Comparison of ENCODE assay signal across 8 cellular contexts in genomic region chr12:57765003-57765697, GRCh38. TPM values are rescaled to one million over a fixed set of nuclear protein-coding genes. Genes with fewer than 3 reads are reported as not detected.
DNase-seq lines count a peak whose midpoint lies in the region; ATAC-seq, FAIRE-seq and TF ChIP-seq lines count a peak whose summit lies in the region.

No MANE protein-coding gene starts in this region.

- ATAC-seq in GM18858 (IDR thresholded peaks at IDR 0.05; ENCODE audit: unreplicated experiment) (peak; percentile 42), HG03432 (IDR thresholded peaks at IDR 0.05; ENCODE audit: unreplicated experiment) (peak; percentile 72)

- H3K4me3 ChIP-seq in WI38 (ENCODE audit: low read depth, low read length) = peak overlapping the region; percentile 44
- peak overlapping the region; percentile 9 for H3K4me3 ChIP-seq in mesodermal cell (ENCODE audit: extremely low read depth, insufficient read depth, low read length, poor library complexity, severe bottlenecking)
- H3K4me3 ChIP-seq in tibial artery = peak overlapping the region; percentile 30 to 50

- FAIRE-seq in urothelium cell line (lab: Jason Lieb, UNC) = no peak

- H3K27me3 ChIP-seq in tibial artery = peaks cover 0 to 52% of the 10 kb centered on the region in 2 donors

- intact Hi-C loops in tibial artery (cut with DNase I; ENCODE audit: low total_unique reads) = no loop called here

- in situ Hi-C loops in ACHN (cut with HindIII; ENCODE audit: low pct_ligation_motif_present, low pct_unique_long_range_greater_than_20kb, low sequenced_read_pairs) = no loop called here

- DNase-seq in ACHN (peak; percentile 65), dermis blood vessel endothelial cell (peak; percentile 55), tibial artery (peak in 1 of 2 donors; percentile 67), urothelium cell line (ENCODE audit: low spot score) (no peak)

- TF ChIP-seq CTCF in WI38 (IDR thresholded peaks at IDR 0.05; ENCODE audit: low read depth, low read length) (peak; percentile 12; the same call in 1 of the 2 replicates), tibial artery (IDR thresholded peaks at IDR 0.05) (no peak)

- 1 to 3% methylated on average over 52 to 60 of the region's 60 CpGs for WGBS in mesodermal cell (ENCODE audit: insufficient coverage in 2 of 2), 2 experiments

- H3K4me1 ChIP-seq in mesodermal cell (ENCODE audit: control insufficient read depth, insufficient read depth, low read length, poor library complexity, severe bottlenecking) = peaks cover 10% of the 10 kb centered on the region
- H3K4me1 ChIP-seq in tibial artery = peaks cover 0 to 31% (median 29%) of the 10 kb centered on the region in 4 donors

- no peaks in the 10 kb centered on the region for H3K9me3 ChIP-seq in mesodermal cell (ENCODE audit: control insufficient read depth, low read length)
- H3K9me3 ChIP-seq in tibial artery = no peaks in the 10 kb centered on the region

- H3K36me3 ChIP-seq in mesodermal cell (ENCODE audit: control insufficient read depth, insufficient read depth, low read length) (peaks cover 18% of the 10 kb centered on the region), tibial artery (peaks cover 0 to 17% (median 12%) of the 10 kb centered on the region in 3 donors)

- H3K27ac ChIP-seq in mesodermal cell (ENCODE audit: low read depth, low read length, severe bottlenecking) = no peak overlapping the region
- no peak overlapping the region for H3K27ac ChIP-seq in tibial artery

RNA-seq across cellular contexts. Expression of gene CYP27B1, which starts 1.7 kb away (rescaled TPM):
- 0.17 and 0.47 TPM in 2 replicates for total RNA-seq in dermis blood vessel endothelial cell
- 0.18 TPM for polyA plus RNA-seq in mesodermal cell (2013, experiment 1 of 2)
- polyA plus RNA-seq in mesodermal cell (2013, experiment 2 of 2) = 2.0 TPM

RNA-seq across cellular contexts. Expression of gene METTL1, which starts 6.8 kb away (rescaled TPM):
- total RNA-seq in dermis blood vessel endothelial cell = 3.6 and 3.7 TPM in 2 replicates
- 13.9 TPM for polyA plus RNA-seq in mesodermal cell (2013, experiment 1 of 2)
- polyA plus RNA-seq in mesodermal cell (2013, experiment 2 of 2) = 14.4 TPM

RNA-seq across cellular contexts. Expression of gene EEF1AKMT3, which starts 7.3 kb away (rescaled TPM):
- 3.3 and 4.3 TPM in 2 replicates for total RNA-seq in dermis blood vessel endothelial cell
- 6.4 TPM for polyA plus RNA-seq in mesodermal cell (2013, experiment 1 of 2)
- 5.1 TPM for polyA plus RNA-seq in mesodermal cell (2013, experiment 2 of 2)

RNA-seq across cellular contexts. Expression of gene MARCHF9, which starts 10.2 kb away (rescaled TPM):
- total RNA-seq in dermis blood vessel endothelial cell = 3.4 and 4.1 TPM in 2 replicates
- polyA plus RNA-seq in mesodermal cell (2013, experiment 1 of 2) = 6.3 TPM
- polyA plus RNA-seq in mesodermal cell (2013, experiment 2 of 2) = 4.2 TPM

RNA-seq across cellular contexts. Expression of gene CDK4, which starts 13.0 kb away (rescaled TPM):
- total RNA-seq in dermis blood vessel endothelial cell = 147 and 154 TPM in 2 replicates
- 152 TPM for polyA plus RNA-seq in mesodermal cell (2013, experiment 1 of 2)
- 122 TPM for polyA plus RNA-seq in mesodermal cell (2013, experiment 2 of 2)
